In genomic region chr11:12434255-12434654, GRCh38 we compare ENCODE assay signal across 12 cellular contexts. TPM values are rescaled to one million over a fixed set of nuclear protein-coding genes. Genes with fewer than 3 reads are reported as not detected.
DNase-seq lines count a peak whose midpoint lies in the region; ATAC-seq and TF ChIP-seq lines count a peak whose summit lies in the region.
"Had no signal": no experiment of that assay in that cellular context is flagged by ENCODE, and none has a peak within 500 bp of the region (broad histone marks: within the 10 kb centered on the region; RNA-seq: fewer than 3 reads in every experiment).

No MANE protein-coding gene starts in this region.

- H3K9me3 ChIP-seq in A673 (ENCODE audit: low read depth, low read length, poor library complexity, severe bottlenecking), result no peaks in the 10 kb centered on the region
- H3K9me3 ChIP-seq in right atrium auricular region, result no peaks in the 10 kb centered on the region
- peaks cover under 1% of the 10 kb centered on the region for H3K9me3 ChIP-seq in WERI-Rb-1 (ENCODE audit: severe bottlenecking)
- H3K9me3 ChIP-seq: neutrophil had no signal

- no TSS peak for BruUV-seq in A673 (replicated peaks; lab: Mats Ljungman, UMichigan)

- H3K4me1 ChIP-seq in A673 (ENCODE audit: insufficient read depth, low read length, poor library complexity, severe bottlenecking), result peaks cover 21% of the 10 kb centered on the region
- H3K4me1 ChIP-seq in right atrium auricular region, result peaks cover 0 to 69% of the 10 kb centered on the region in 2 donors

- ATAC-seq in HG02885 (IDR thresholded peaks at IDR 0.05; ENCODE audit: poor library complexity, unreplicated experiment), result no peak

- H3K27ac ChIP-seq in A673 (ENCODE audit: low read depth, low read length, poor library complexity, severe bottlenecking) (peak overlapping the region; percentile 76), right atrium auricular region (peak overlapping the region; percentile 73 to 89), WERI-Rb-1 (no peak overlapping the region)
- H3K27ac ChIP-seq: neutrophil had no signal

- intact Hi-C loops in A673 (cut with micrococcal nuclease; ENCODE audit: unreplicated experiment), result no loop called here

- POLR2A ChIA-PET in A673 (lab: Charles Lee; ENCODE audit: low non-redundant PET), result no interaction called here

- no peaks in the 10 kb centered on the region for H3K27me3 ChIP-seq in A673 (replicated peaks; ENCODE audit: insufficient read depth, low read depth, low read length, poor library complexity)
- no peaks in the 10 kb centered on the region for H3K27me3 ChIP-seq in right atrium auricular region
- H3K27me3 ChIP-seq in WERI-Rb-1 (ENCODE audit: insufficient read depth, low read depth, severe bottlenecking), result no peaks in the 10 kb centered on the region
- H3K27me3 ChIP-seq: neutrophil had no signal

- CTCF ChIA-PET in A673 (lab: Charles Lee), result no interaction called here

- DNase-seq in A673 (ENCODE audit: low spot score) (no peak), amniotic epithelial cell (ENCODE audit: low read depth) (peak; percentile 59), right atrium auricular region (ENCODE audit: low spot score) (no peak), renal cortical epithelial cell (ENCODE audit: low read depth) (peak; percentile 22), WERI-Rb-1 (no peak), NCI-H2081 treated with DMSO at 0.1 percent for 48 hours (lab: John Stamatoyannopoulos, UW) (no peak), midbrain (lab: John Stamatoyannopoulos, UW) (no peak)
- DNase-seq: ACHN; NCI-H1694 treated with DMSO at 0.1 percent for 48 hours; stimulated activated naive CD4-positive, alpha-beta T cell treated with Interleukin-2 at 50 U/mL for 16 hours had no signal

- TF ChIP-seq CTCF in A673 (conservative IDR thresholded peaks at IDR 0.05; ENCODE audit: low read depth, low read length), result no peak
- no peak for TF ChIP-seq CTCF in right atrium auricular region (IDR thresholded peaks at IDR 0.05)
- TF ChIP-seq CTCF in WERI-Rb-1 (IDR thresholded peaks at IDR 0.05; ENCODE audit: low read depth, low read length), result no peak

- H3K36me3 ChIP-seq in A673 (ENCODE audit: insufficient read depth, low read length, poor library complexity, severe bottlenecking) (no peaks in the 10 kb centered on the region), right atrium auricular region (no peaks in the 10 kb centered on the region), WERI-Rb-1 (no peaks in the 10 kb centered on the region)
- H3K36me3 ChIP-seq: neutrophil had no signal

- no peak overlapping the region for H3K4me3 ChIP-seq in A673 (ENCODE audit: low read depth, low read length, poor library complexity, severe bottlenecking)
- H3K4me3 ChIP-seq in right atrium auricular region, result no peak overlapping the region
- no peak overlapping the region for H3K4me3 ChIP-seq in WERI-Rb-1 (ENCODE audit: low read depth, low read length)

RNA-seq across cellular contexts. Expression of gene PARVA, which starts 56.9 kb away (rescaled TPM):
- total RNA-seq in A673 (2021) (15.2 and 17.4 TPM in 2 replicates), right atrium auricular region (10 to 100 TPM; 55.9 to 58.1 TPM), renal cortical epithelial cell (18.4 and 54.5 TPM in 2 replicates)

Comparison
In these comparisons a context has a peak if more than half of its experiments do, and no peak if none do; other contexts are left out.
1. DNase-seq: peak in amniotic epithelial cell (single experiment) and renal cortical epithelial cell (single experiment); none in A673 (single experiment), right atrium auricular region (single experiment), WERI-Rb-1 (single experiment), NCI-H2081 treated with DMSO at 0.1 percent for 48 hours (single experiment) and midbrain (single experiment).